7 cellular contexts compared by ENCODE assay signal in the genomic region with DNA sequence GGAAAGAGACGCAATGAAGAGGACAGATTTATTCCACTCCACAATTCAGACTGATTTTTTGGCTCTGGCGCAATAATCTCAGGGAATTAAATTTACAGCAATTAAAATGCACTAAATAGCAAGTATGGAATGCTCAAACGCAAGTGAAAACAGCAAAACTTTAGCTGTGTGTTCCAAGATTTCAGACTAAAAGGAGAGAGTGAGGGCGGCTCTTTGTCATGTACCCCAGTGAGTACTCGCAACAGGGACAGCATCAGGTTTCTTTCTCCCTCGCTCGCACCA. TPM values are rescaled to one million over a fixed set of nuclear protein-coding genes. Genes with fewer than 3 reads are reported as not detected.
DNase-seq lines count a peak whose midpoint lies in the region; ATAC-seq and TF ChIP-seq lines count a peak whose summit lies in the region.

No MANE protein-coding gene starts in this region.

- H3K4me1 Mint-ChIP-seq in HFFc6 (ENCODE audit: low read depth): peaks cover 51% of the 10 kb centered on the region
- peaks cover 38% of the 10 kb centered on the region for H3K4me1 Mint-ChIP-seq in activated T-helper 1 cell treated with anti-CD3 and anti-CD28 coated beads, Interleukin-12 subunit alpha, Interleukin-12 subunit beta, Interleukin-2, Interleukin-4 antibody, amounts not matched to agents 30 ng/mL and 10 ng/mL and 1 ng/mL, durations not matched to agents 14 hours and 24 hours and 36 hours (ENCODE audit: low read depth)
- peaks cover 15% of the 10 kb centered on the region for H3K4me1 Mint-ChIP-seq in stimulated activated naive CD8-positive, alpha-beta T cell treated with anti-CD3 and anti-CD28 coated beads, Interleukin-15, amount 100 ng/mL, for 72 hours

- no peaks in the 10 kb centered on the region for H3K36me3 ChIP-seq in iPS-20b (ENCODE audit: insufficient read depth, low read depth, low read length)

- H3K4me1 ChIP-seq in iPS-20b (ENCODE audit: insufficient read depth, low read length): peaks cover 9% of the 10 kb centered on the region; the same call in 1 of the 2 replicates

- H3K9me3 Mint-ChIP-seq in HFFc6: no peaks in the 10 kb centered on the region
- H3K9me3 Mint-ChIP-seq in activated T-helper 1 cell treated with anti-CD3 and anti-CD28 coated beads, Interleukin-12 subunit alpha, Interleukin-12 subunit beta, Interleukin-2, Interleukin-4 antibody, amounts not matched to agents 30 ng/mL and 10 ng/mL and 1 ng/mL, durations not matched to agents 14 hours and 24 hours and 36 hours: no peaks in the 10 kb centered on the region
- H3K9me3 Mint-ChIP-seq in stimulated activated naive CD8-positive, alpha-beta T cell treated with anti-CD3 and anti-CD28 coated beads, Interleukin-15, amount 100 ng/mL, for 72 hours: no peaks in the 10 kb centered on the region

- ATAC-seq in stimulated activated naive CD8-positive, alpha-beta T cell treated with anti-CD3 and anti-CD28 coated beads, Interleukin-15, amount 100 ng/mL, for 72 hours: no peak

- peak overlapping the region; percentile 92 for H3K27ac Mint-ChIP-seq in HFFc6
- peak overlapping the region; percentile 95 for H3K27ac Mint-ChIP-seq in activated T-helper 1 cell treated with anti-CD3 and anti-CD28 coated beads, Interleukin-12 subunit alpha, Interleukin-12 subunit beta, Interleukin-2, Interleukin-4 antibody, amounts not matched to agents 30 ng/mL and 10 ng/mL and 1 ng/mL, durations not matched to agents 14 hours and 24 hours and 36 hours
- peak overlapping the region; percentile 80 to 96 for H3K27ac Mint-ChIP-seq in stimulated activated naive CD8-positive, alpha-beta T cell treated with anti-CD3 and anti-CD28 coated beads, Interleukin-15, amount 100 ng/mL, for 72 hours

- no peaks in the 10 kb centered on the region for H3K9me3 ChIP-seq in iPS-20b (ENCODE audit: insufficient read depth, low read depth, low read length)

- H3K27ac ChIP-seq in iPS-20b (ENCODE audit: low read length): no peak overlapping the region

- intact Hi-C loops in activated T-helper 1 cell treated with anti-CD3 and anti-CD28 coated beads, Interleukin-12 subunit alpha, Interleukin-12 subunit beta, Interleukin-2, Interleukin-4 antibody, amounts not matched to agents 30 ng/mL and 10 ng/mL and 1 ng/mL, durations not matched to agents 14 hours and 24 hours and 36 hours (cut with micrococcal nuclease): loop anchor here (1.0 to 10.0 kb wide), 7 partner anchors 71 to 1374 kb away; a partner anchor contains a TSS
- intact Hi-C loops in posterior cingulate gyrus (cut with DNase I): loop anchor here (10.0 kb wide), 2 partner anchors 108 to 188 kb away; a partner anchor contains a TSS

- H3K36me3 Mint-ChIP-seq in HFFc6 (ENCODE audit: low read depth): no peaks in the 10 kb centered on the region
- H3K36me3 Mint-ChIP-seq in activated T-helper 1 cell treated with anti-CD3 and anti-CD28 coated beads, Interleukin-12 subunit alpha, Interleukin-12 subunit beta, Interleukin-2, Interleukin-4 antibody, amounts not matched to agents 30 ng/mL and 10 ng/mL and 1 ng/mL, durations not matched to agents 14 hours and 24 hours and 36 hours (ENCODE audit: low read depth): peaks cover 6% of the 10 kb centered on the region

- no peak for TF ChIP-seq CTCF in HFFc6 (IDR thresholded peaks at IDR 0.05)

- no peaks in the 10 kb centered on the region; the same call in 1 of the 2 replicates for H3K27me3 Mint-ChIP-seq in HFFc6 (ENCODE audit: insufficient read depth)
- H3K27me3 Mint-ChIP-seq in activated T-helper 1 cell treated with anti-CD3 and anti-CD28 coated beads, Interleukin-12 subunit alpha, Interleukin-12 subunit beta, Interleukin-2, Interleukin-4 antibody, amounts not matched to agents 30 ng/mL and 10 ng/mL and 1 ng/mL, durations not matched to agents 14 hours and 24 hours and 36 hours (ENCODE audit: insufficient read depth): peaks cover 9% of the 10 kb centered on the region
- peaks cover under 1% of the 10 kb centered on the region for H3K27me3 Mint-ChIP-seq in stimulated activated naive CD8-positive, alpha-beta T cell treated with anti-CD3 and anti-CD28 coated beads, Interleukin-15, amount 100 ng/mL, for 72 hours

- H3K9ac ChIP-seq in iPS-20b (ENCODE audit: low read depth, low read length): peak overlapping the region; percentile 73

- peak overlapping the region; percentile 94 for H3K4me3 ChIP-seq in iPS-20b (ENCODE audit: low read length)

- peak overlapping the region; percentile 98 for H3K4me3 Mint-ChIP-seq in HFFc6
- H3K4me3 Mint-ChIP-seq in activated T-helper 1 cell treated with anti-CD3 and anti-CD28 coated beads, Interleukin-12 subunit alpha, Interleukin-12 subunit beta, Interleukin-2, Interleukin-4 antibody, amounts not matched to agents 30 ng/mL and 10 ng/mL and 1 ng/mL, durations not matched to agents 14 hours and 24 hours and 36 hours: peak overlapping the region; percentile 99
- peak overlapping the region; percentile 98 to 100 for H3K4me3 Mint-ChIP-seq in stimulated activated naive CD8-positive, alpha-beta T cell treated with anti-CD3 and anti-CD28 coated beads, Interleukin-15, amount 100 ng/mL, for 72 hours

- DNase-seq in HFFc6 (no peak), NCI-H748 treated with DMSO at 0.1 percent for 48 hours (lab: John Stamatoyannopoulos, UW) (no peak), posterior cingulate gyrus (no peak), AML-193 (lab: John Stamatoyannopoulos, UW) (no peak)
- no peak for DNase-seq in activated T-helper 1 cell treated with anti-CD3 and anti-CD28 coated beads, Interleukin-12 subunit alpha, Interleukin-12 subunit beta, Interleukin-2, Interleukin-4 antibody, amounts not matched to agents 30 ng/mL and 10 ng/mL and 1 ng/mL, durations not matched to agents 14 hours and 24 hours and 36 hours (ENCODE audit: low spot score)
- no peak for DNase-seq in stimulated activated naive CD8-positive, alpha-beta T cell treated with anti-CD3 and anti-CD28 coated beads, Interleukin-15, amount 100 ng/mL, for 72 hours

- H3K27me3 ChIP-seq in iPS-20b (ENCODE audit: insufficient read depth, low read length): no peaks in the 10 kb centered on the region; the same call in 1 of the 2 replicates

RNA-seq across cellular contexts. Expression of a gene that starts 1.2 kb away (rescaled TPM):
- total RNA-seq in HFFc6 (2021; fragmentation: NEBNext Ultra II Directional; extraction: Animal tissue kit (Norgen Biotek cat#: 25700)): 10 to 100 TPM; 41.6 to 54.3 (median 51.7) TPM
- 20.5 and 21.7 TPM in 2 replicates for total RNA-seq in activated T-helper 1 cell treated with anti-CD3 and anti-CD28 coated beads, Interleukin-12 subunit alpha, Interleukin-12 subunit beta, Interleukin-2, Interleukin-4 antibody, amounts not matched to agents 30 ng/mL and 10 ng/mL and 1 ng/mL, durations not matched to agents 14 hours and 24 hours and 36 hours
